ENCODE assay signal across 13 cellular contexts in the genomic region with DNA sequence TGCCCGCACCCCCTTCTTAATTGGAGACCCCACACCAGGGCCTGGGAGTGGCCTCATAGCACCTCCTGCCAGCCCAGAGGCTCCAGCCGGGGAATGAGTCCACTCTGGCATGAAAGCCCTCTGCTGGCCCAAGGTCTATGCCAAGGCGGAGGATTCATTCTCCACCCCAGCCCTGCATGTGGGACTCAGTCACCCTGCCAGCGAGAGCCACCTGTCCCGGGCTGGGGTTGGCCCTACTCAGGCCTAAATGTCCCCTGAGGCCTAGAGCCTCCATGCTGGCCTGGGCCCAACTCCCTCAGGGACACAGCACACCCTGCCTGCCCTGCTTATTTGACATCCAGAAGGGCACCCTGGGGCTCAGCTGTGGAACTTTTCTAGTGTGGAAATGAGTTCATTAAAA. TPM values are rescaled to one million over a fixed set of nuclear protein-coding genes. Genes with fewer than 3 reads are reported as not detected.
DNase-seq lines count a peak whose midpoint lies in the region; ATAC-seq and TF ChIP-seq lines count a peak whose summit lies in the region.
"Had no signal": no experiment of that assay in that cellular context is flagged by ENCODE, and none has a peak within 500 bp of the region (broad histone marks: within the 10 kb centered on the region; RNA-seq: fewer than 3 reads in every experiment).

No MANE protein-coding gene starts in this region.

- H3K4me1 Mint-ChIP-seq in activated T-cell treated with anti-CD3 and anti-CD28 coated beads, Interleukin-2, amount 50 U/mL, for 72 hours (ENCODE audit: low read depth) = peaks cover 55% of the 10 kb centered on the region
- H3K4me1 Mint-ChIP-seq in activated T-helper 1 cell treated with anti-CD3 and anti-CD28 coated beads, Interleukin-12 subunit alpha, Interleukin-12 subunit beta, Interleukin-2, Interleukin-4 antibody, amounts not matched to agents 30 ng/mL and 10 ng/mL and 1 ng/mL, durations not matched to agents 14 hours and 24 hours and 36 hours (ENCODE audit: low read depth) = peaks cover 61% of the 10 kb centered on the region
- peaks cover 57% of the 10 kb centered on the region for H3K4me1 Mint-ChIP-seq in stimulated activated memory B cell treated with anti-CD40 and anti-IgM and Interleukin-4, amounts not matched to agents 10 μg/mL and 1 μg/mL and 100 μg/mL, for 72 hours

- intact Hi-C loops in activated T-helper 1 cell treated with anti-CD3 and anti-CD28 coated beads, Interleukin-12 subunit alpha, Interleukin-12 subunit beta, Interleukin-2, Interleukin-4 antibody, amounts not matched to agents 30 ng/mL and 10 ng/mL and 1 ng/mL, durations not matched to agents 14 hours and 24 hours and 36 hours (cut with micrococcal nuclease) = loop anchor here (10.0 kb wide), 1 partner anchor 616 kb away; the partner anchor contains the start of gene NUP214
- intact Hi-C loops in lower lobe of right lung (cut with DNase I) = loop anchor here (5.0 kb wide), 1 partner anchor 149 kb away; no protein-coding TSS in a partner anchor

- peaks cover 40% of the 10 kb centered on the region for H3K4me1 ChIP-seq in lower lobe of right lung

- H3K9me3 ChIP-seq in lower lobe of right lung = no peaks in the 10 kb centered on the region
- H3K9me3 ChIP-seq: left lung had no signal

- peak overlapping the region; percentile 51 to 64 for H3K4me3 Mint-ChIP-seq in activated T-cell treated with anti-CD3 and anti-CD28 coated beads, Interleukin-2, amount 50 U/mL, for 72 hours
- peak overlapping the region; percentile 81 for H3K4me3 Mint-ChIP-seq in activated T-helper 1 cell treated with anti-CD3 and anti-CD28 coated beads, Interleukin-12 subunit alpha, Interleukin-12 subunit beta, Interleukin-2, Interleukin-4 antibody, amounts not matched to agents 30 ng/mL and 10 ng/mL and 1 ng/mL, durations not matched to agents 14 hours and 24 hours and 36 hours
- H3K4me3 Mint-ChIP-seq in stimulated activated memory B cell treated with anti-CD40 and anti-IgM and Interleukin-4, amounts not matched to agents 10 μg/mL and 1 μg/mL and 100 μg/mL, for 72 hours = peak overlapping the region; percentile 74

- ATAC-seq in activated T-cell treated with anti-CD3 and anti-CD28 coated beads, Interleukin-2, amount 50 U/mL, for 72 hours (replicated peaks in 1 of 2) = no peak
- no peak for ATAC-seq in lower lobe of right lung
- ATAC-seq in stimulated activated memory B cell treated with anti-CD40 and anti-IgM and Interleukin-4, amounts not matched to agents 10 μg/mL and 1 μg/mL and 100 μg/mL, for 72 hours = no peak
- ATAC-seq: left lung had no signal

- no peaks in the 10 kb centered on the region for H3K27me3 Mint-ChIP-seq in activated T-cell treated with anti-CD3 and anti-CD28 coated beads, Interleukin-2, amount 50 U/mL, for 72 hours (ENCODE audit: low read depth)
- H3K27me3 Mint-ChIP-seq in activated T-helper 1 cell treated with anti-CD3 and anti-CD28 coated beads, Interleukin-12 subunit alpha, Interleukin-12 subunit beta, Interleukin-2, Interleukin-4 antibody, amounts not matched to agents 30 ng/mL and 10 ng/mL and 1 ng/mL, durations not matched to agents 14 hours and 24 hours and 36 hours (ENCODE audit: insufficient read depth) = no peaks in the 10 kb centered on the region
- no peaks in the 10 kb centered on the region for H3K27me3 Mint-ChIP-seq in stimulated activated memory B cell treated with anti-CD40 and anti-IgM and Interleukin-4, amounts not matched to agents 10 μg/mL and 1 μg/mL and 100 μg/mL, for 72 hours

- no peaks in the 10 kb centered on the region for H3K36me3 ChIP-seq in lower lobe of right lung
- H3K36me3 ChIP-seq: left lung had no signal

- peak overlapping the region; percentile 55 for H3K27ac Mint-ChIP-seq in activated T-cell treated with anti-CD3 and anti-CD28 coated beads, Interleukin-2, amount 50 U/mL, for 72 hours
- no peak overlapping the region for H3K27ac Mint-ChIP-seq in activated T-helper 1 cell treated with anti-CD3 and anti-CD28 coated beads, Interleukin-12 subunit alpha, Interleukin-12 subunit beta, Interleukin-2, Interleukin-4 antibody, amounts not matched to agents 30 ng/mL and 10 ng/mL and 1 ng/mL, durations not matched to agents 14 hours and 24 hours and 36 hours
- peak overlapping the region; percentile 68 for H3K27ac Mint-ChIP-seq in stimulated activated memory B cell treated with anti-CD40 and anti-IgM and Interleukin-4, amounts not matched to agents 10 μg/mL and 1 μg/mL and 100 μg/mL, for 72 hours

- peaks cover 2 to 10% of the 10 kb centered on the region in 2 donors for H3K36me3 Mint-ChIP-seq in activated T-cell treated with anti-CD3 and anti-CD28 coated beads, Interleukin-2, amount 50 U/mL, for 72 hours (ENCODE audit: insufficient read depth in 2 of 2)
- H3K36me3 Mint-ChIP-seq in activated T-helper 1 cell treated with anti-CD3 and anti-CD28 coated beads, Interleukin-12 subunit alpha, Interleukin-12 subunit beta, Interleukin-2, Interleukin-4 antibody, amounts not matched to agents 30 ng/mL and 10 ng/mL and 1 ng/mL, durations not matched to agents 14 hours and 24 hours and 36 hours (ENCODE audit: low read depth) = peaks cover 12% of the 10 kb centered on the region
- H3K36me3 Mint-ChIP-seq in stimulated activated memory B cell treated with anti-CD40 and anti-IgM and Interleukin-4, amounts not matched to agents 10 μg/mL and 1 μg/mL and 100 μg/mL, for 72 hours = peaks cover 10% of the 10 kb centered on the region

- no peaks in the 10 kb centered on the region for H3K9me3 Mint-ChIP-seq in activated T-cell treated with anti-CD3 and anti-CD28 coated beads, Interleukin-2, amount 50 U/mL, for 72 hours
- no peaks in the 10 kb centered on the region for H3K9me3 Mint-ChIP-seq in activated T-helper 1 cell treated with anti-CD3 and anti-CD28 coated beads, Interleukin-12 subunit alpha, Interleukin-12 subunit beta, Interleukin-2, Interleukin-4 antibody, amounts not matched to agents 30 ng/mL and 10 ng/mL and 1 ng/mL, durations not matched to agents 14 hours and 24 hours and 36 hours
- no peaks in the 10 kb centered on the region for H3K9me3 Mint-ChIP-seq in stimulated activated memory B cell treated with anti-CD40 and anti-IgM and Interleukin-4, amounts not matched to agents 10 μg/mL and 1 μg/mL and 100 μg/mL, for 72 hours

- DNase-seq in activated T-cell treated with anti-CD3 and anti-CD28 coated beads, Interleukin-2, amount 50 U/mL, for 72 hours = no peak
- DNase-seq in activated T-cell treated with anti-CD3 and anti-CD28 coated beads, Interleukin-2, amount 50 U/mL, for 1 hour = no peak
- no peak for DNase-seq in activated T-helper 1 cell treated with anti-CD3 and anti-CD28 coated beads, Interleukin-12 subunit alpha, Interleukin-12 subunit beta, Interleukin-2, Interleukin-4 antibody, amounts not matched to agents 30 ng/mL and 10 ng/mL and 1 ng/mL, durations not matched to agents 14 hours and 24 hours and 36 hours (ENCODE audit: low spot score)
- DNase-seq in lower lobe of right lung (peak; percentile 45), COR-L47 (lab: John Stamatoyannopoulos, UW) (no peak), NCI-H2107 treated with DMSO at 0.1 percent for 48 hours (lab: John Stamatoyannopoulos, UW; ENCODE audit: unreplicated experiment) (no peak), HCEC 1CT (no peak)
- DNase-seq: left lung, NCI-H1930 had no signal

- H3K4me3 ChIP-seq in lower lobe of right lung = no peak overlapping the region
- H3K4me3 ChIP-seq: hepatocyte, left lung, SJSA1 had no signal

- no peak for TF ChIP-seq CTCF in lower lobe of right lung (IDR thresholded peaks at IDR 0.05)

- H3K27ac ChIP-seq in lower lobe of right lung = no peak overlapping the region
- H3K27ac ChIP-seq: epithelial cell of prostate, hepatocyte, left lung, SJSA1 had no signal

- H3K27me3 ChIP-seq in lower lobe of right lung (ENCODE audit: low read depth) = no peaks in the 10 kb centered on the region
- H3K27me3 ChIP-seq: hepatocyte, left lung, SJSA1 had no signal

RNA-seq across cellular contexts. Expression of gene RAPGEF1, which starts 1.0 kb away (rescaled TPM):
- total RNA-seq in activated T-cell treated with anti-CD3 and anti-CD28 coated beads, Interleukin-2, amount 50 U/mL, for 72 hours = 100 to 1,000 TPM; 170 to 175 TPM
- total RNA-seq in activated T-helper 1 cell treated with anti-CD3 and anti-CD28 coated beads, Interleukin-12 subunit alpha, Interleukin-12 subunit beta, Interleukin-2, Interleukin-4 antibody, amounts not matched to agents 30 ng/mL and 10 ng/mL and 1 ng/mL, durations not matched to agents 14 hours and 24 hours and 36 hours = 168 and 172 TPM in 2 replicates
- 146 TPM for total RNA-seq in lower lobe of right lung
